ENCODE assay signal across 19 cellular contexts in the genomic region with DNA sequence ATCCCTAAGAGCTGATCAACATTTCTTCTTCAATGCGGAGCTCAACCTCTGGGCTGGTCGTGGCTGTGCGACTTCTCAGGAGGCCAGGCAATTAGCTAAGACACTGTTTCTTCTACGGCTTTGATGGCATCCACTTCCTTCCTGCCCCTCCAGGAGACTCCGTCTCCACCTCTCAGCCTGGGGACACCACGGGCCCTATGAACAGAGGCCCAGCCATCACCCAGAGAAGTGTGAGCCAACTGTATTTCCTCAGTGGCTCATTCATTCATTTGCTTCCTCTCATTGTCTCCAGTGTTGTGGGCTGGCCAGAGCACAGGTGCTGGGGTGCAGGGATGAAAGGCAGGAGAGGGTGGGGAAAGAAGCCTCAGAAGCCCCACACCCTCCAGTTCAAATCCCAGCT. TPM values are rescaled to one million over a fixed set of nuclear protein-coding genes. Genes with fewer than 3 reads are reported as not detected.
DNase-seq lines count a peak whose midpoint lies in the region; ATAC-seq lines count a peak whose summit lies in the region.
"Had no signal": no experiment of that assay in that cellular context is flagged by ENCODE, and none has a peak within 500 bp of the region (broad histone marks: within the 10 kb centered on the region; RNA-seq: fewer than 3 reads in every experiment).

No MANE protein-coding gene starts in this region.

- CTCF ChIA-PET in activated naive CD4-positive, alpha-beta T cell treated with anti-CD3 and anti-CD28 coated beads, Interleukin-2, amount 10 ng/mL, durations not matched to agents 7 days and 5 days (lab: Charles Lee) = no interaction called here

- H3K27ac Mint-ChIP-seq in activated naive CD4-positive, alpha-beta T cell treated with anti-CD3 and anti-CD28 coated beads, Interleukin-2, amount 10 ng/mL, durations not matched to agents 7 days and 5 days = no peak overlapping the region
- H3K27ac Mint-ChIP-seq in T-helper 17 cell = peak overlapping the region; percentile 17
- no peak overlapping the region for H3K27ac Mint-ChIP-seq in activated T-cell treated with anti-CD3 and anti-CD28 coated beads, Interleukin-2, amount 50 U/mL, for 24 hours
- H3K27ac Mint-ChIP-seq: CD8-positive, alpha-beta memory T cell; IgD-negative memory B cell had no signal

- peaks cover 9 to 38% (median 22%) of the 10 kb centered on the region in 10 experiments for H3K4me1 ChIP-seq in BLaER1 treated with 17β-estradiol and CSF1 and Interleukin-3, amounts not matched to agents 10 nM and 100 nM
- H3K4me1 ChIP-seq: HAP-1 had no signal

- H3K9me3 ChIP-seq in BLaER1 treated with 17β-estradiol and CSF1 and Interleukin-3, amounts not matched to agents 10 nM and 100 nM (replicated peaks in 1 of 11) = peaks cover 0 to 12% (median 9%) of the 10 kb centered on the region in 11 experiments; a peak in 15 of 22 replicates
- no peaks in the 10 kb centered on the region for H3K9me3 ChIP-seq in T-helper 17 cell (ENCODE audit: control insufficient read depth, low read length, poor library complexity, severe bottlenecking)
- H3K9me3 ChIP-seq: HAP-1 had no signal

- H3K4me3 Mint-ChIP-seq in activated naive CD4-positive, alpha-beta T cell treated with anti-CD3 and anti-CD28 coated beads, Interleukin-2, amount 10 ng/mL, durations not matched to agents 7 days and 5 days = no peak overlapping the region
- no peak overlapping the region for H3K4me3 Mint-ChIP-seq in T-helper 17 cell
- no peak overlapping the region for H3K4me3 Mint-ChIP-seq in activated T-cell treated with anti-CD3 and anti-CD28 coated beads, Interleukin-2, amount 50 U/mL, for 24 hours
- H3K4me3 Mint-ChIP-seq: CD4-positive, CD25-positive, alpha-beta regulatory T cell; CD8-positive, alpha-beta memory T cell; IgD-negative memory B cell had no signal

- intact Hi-C loops in posterior vena cava (cut with DNase I) = no loop called here

- H3K4me1 Mint-ChIP-seq in activated naive CD4-positive, alpha-beta T cell treated with anti-CD3 and anti-CD28 coated beads, Interleukin-2, amount 10 ng/mL, durations not matched to agents 7 days and 5 days = no peaks in the 10 kb centered on the region
- H3K4me1 Mint-ChIP-seq in T-helper 17 cell = peaks cover 2% of the 10 kb centered on the region
- no peaks in the 10 kb centered on the region for H3K4me1 Mint-ChIP-seq in activated T-cell treated with anti-CD3 and anti-CD28 coated beads, Interleukin-2, amount 50 U/mL, for 24 hours (ENCODE audit: low read depth)
- H3K4me1 Mint-ChIP-seq: CD4-positive, CD25-positive, alpha-beta regulatory T cell; CD8-positive, alpha-beta memory T cell; IgD-negative memory B cell had no signal

- H3K27me3 Mint-ChIP-seq in activated naive CD4-positive, alpha-beta T cell treated with anti-CD3 and anti-CD28 coated beads, Interleukin-2, amount 10 ng/mL, durations not matched to agents 7 days and 5 days = peaks cover 19% of the 10 kb centered on the region
- peaks cover 29% of the 10 kb centered on the region for H3K27me3 Mint-ChIP-seq in T-helper 17 cell
- peaks cover 18% of the 10 kb centered on the region for H3K27me3 Mint-ChIP-seq in activated T-cell treated with anti-CD3 and anti-CD28 coated beads, Interleukin-2, amount 50 U/mL, for 24 hours

- no peaks in the 10 kb centered on the region for H4K20me1 ChIP-seq in BLaER1 treated with 17β-estradiol and CSF1 and Interleukin-3, amounts not matched to agents 10 nM and 100 nM

- H3K36me3 Mint-ChIP-seq in activated naive CD4-positive, alpha-beta T cell treated with anti-CD3 and anti-CD28 coated beads, Interleukin-2, amount 10 ng/mL, durations not matched to agents 7 days and 5 days = no peaks in the 10 kb centered on the region
- H3K36me3 Mint-ChIP-seq in T-helper 17 cell (ENCODE audit: low read depth) = no peaks in the 10 kb centered on the region
- no peaks in the 10 kb centered on the region for H3K36me3 Mint-ChIP-seq in activated T-cell treated with anti-CD3 and anti-CD28 coated beads, Interleukin-2, amount 50 U/mL, for 24 hours (ENCODE audit: low read depth)
- H3K36me3 Mint-ChIP-seq: CD4-positive, CD25-positive, alpha-beta regulatory T cell; IgD-negative memory B cell had no signal

- no peak for ATAC-seq in T-helper 17 cell

- H3K9me3 Mint-ChIP-seq in activated naive CD4-positive, alpha-beta T cell treated with anti-CD3 and anti-CD28 coated beads, Interleukin-2, amount 10 ng/mL, durations not matched to agents 7 days and 5 days = no peaks in the 10 kb centered on the region
- H3K9me3 Mint-ChIP-seq in activated T-cell treated with anti-CD3 and anti-CD28 coated beads, Interleukin-2, amount 50 U/mL, for 24 hours = peaks cover 2% of the 10 kb centered on the region

- peak overlapping the region in 9 of 11 experiments; percentile 5 to 62 (median 45); a peak in 14 of 22 replicates for H3K4me2 ChIP-seq in BLaER1 treated with 17β-estradiol and CSF1 and Interleukin-3, amounts not matched to agents 10 nM and 100 nM

- H3K36me3 ChIP-seq in BLaER1 treated with 17β-estradiol and CSF1 and Interleukin-3, amounts not matched to agents 10 nM and 100 nM = no peaks in the 10 kb centered on the region
- H3K36me3 ChIP-seq: HAP-1 had no signal

- no peak overlapping the region for H3K27ac ChIP-seq in BLaER1 treated with 17β-estradiol and CSF1 and Interleukin-3, amounts not matched to agents 10 nM and 100 nM
- H3K27ac ChIP-seq: GM23248 had no signal

- no peak overlapping the region for H3K9ac ChIP-seq in BLaER1 treated with 17β-estradiol and CSF1 and Interleukin-3, amounts not matched to agents 10 nM and 100 nM
- H3K9ac ChIP-seq: GM23248 had no signal

- no peaks in the 10 kb centered on the region for H3K27me3 ChIP-seq in BLaER1 treated with 17β-estradiol and CSF1 and Interleukin-3, amounts not matched to agents 10 nM and 100 nM

- H3K4me3 ChIP-seq in BLaER1 treated with 17β-estradiol and CSF1 and Interleukin-3, amounts not matched to agents 10 nM and 100 nM = no peak overlapping the region
- H3K4me3 ChIP-seq: GM23248, HAP-1 had no signal

- peak; percentile 3 for DNase-seq in activated naive CD4-positive, alpha-beta T cell treated with anti-CD3 and anti-CD28 coated beads, Interleukin-2, amount 10 ng/mL, durations not matched to agents 7 days and 5 days
- no peak for DNase-seq in activated naive CD4-positive, alpha-beta T cell (lab: John Stamatoyannopoulos, UW)
- DNase-seq in T-helper 17 cell = no peak
- peak; percentile 26 for DNase-seq in posterior vena cava (ENCODE audit: low spot score)
- DNase-seq in NCI-H1048 (lab: John Stamatoyannopoulos, UW) = no peak
- DNase-seq in activated T-cell treated with anti-CD3 and anti-CD28 coated beads, Interleukin-2, amount 50 U/mL, for 24 hours = no peak
- DNase-seq in amniotic stem cell (lab: John Stamatoyannopoulos, UW) = no peak
- DNase-seq: 8988T; C1 segment of cervical spinal cord; CD4-positive, CD25-positive, alpha-beta regulatory T cell; CD8-positive, alpha-beta memory T cell; COR-L47; DMS 273 treated with DMSO at 0.1 percent for 48 hours; DMS53; GM23248 had no signal

RNA-seq across cellular contexts. Expression of gene APCDD1L, which starts 51.8 kb away (rescaled TPM):
- total RNA-seq in T-helper 17 cell (not detected), posterior vena cava (1 to 10 TPM in 1 of 2 donors, under 1 TPM in 1; 0.88 to 1.5 TPM)
- total RNA-seq: A673; CD4-positive, CD25-positive, alpha-beta regulatory T cell; CD8-positive, alpha-beta memory T cell had no signal

Comparison
In these comparisons a context has a peak if more than half of its experiments do, and no peak if none do; other contexts are left out.
1. DNase-seq: peak in activated naive CD4-positive, alpha-beta T cell treated with anti-CD3 and anti-CD28 coated beads, Interleukin-2, amount 10 ng/mL, durations not matched to agents 7 days and 5 days (single experiment) and posterior vena cava (single experiment); none in activated naive CD4-positive, alpha-beta T cell (0 of 4), T-helper 17 cell (0 of 3), NCI-H1048 (single experiment), activated T-cell treated with anti-CD3 and anti-CD28 coated beads, Interleukin-2, amount 50 U/mL, for 24 hours (single experiment) and amniotic stem cell (single experiment).